ENCODE assay signal across 22 cellular contexts in the genomic region with DNA sequence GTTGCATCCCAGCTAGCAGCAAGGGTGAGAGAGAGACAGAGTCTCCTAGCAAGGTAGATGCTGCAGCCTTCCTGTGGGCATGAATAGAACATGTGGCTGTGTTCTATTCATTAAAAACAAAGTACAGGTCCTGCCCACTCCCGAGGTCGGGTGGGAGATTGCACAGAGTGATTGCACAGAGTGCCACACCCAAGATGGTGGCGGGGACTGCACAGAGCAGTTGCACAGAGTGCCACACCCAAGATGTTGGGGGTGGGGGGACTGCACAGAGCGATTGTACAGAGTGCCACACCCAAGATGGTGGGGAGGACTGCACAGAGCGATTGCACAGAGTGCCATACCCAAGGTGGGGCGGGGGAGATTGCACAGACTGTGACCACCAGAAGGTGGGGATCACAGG.
"Had no signal": no experiment of that assay in that cellular context is flagged by ENCODE, and none has a peak within 500 bp of the region (broad histone marks: within the 10 kb centered on the region; RNA-seq: fewer than 3 reads in every experiment).

No MANE protein-coding gene starts in this region.

- H3K9ac ChIP-seq: KMS-11 had no signal

- H3K4me1 ChIP-seq: SJSA1 had no signal

- H3K27me3 ChIP-seq: SJSA1 had no signal

- DNase-seq: IMR-90, Kasumi-1, MM.1S, NCI-H1092 treated with DMSO at 0.1 percent for 48 hours, NCI-H1436, NCI-H1694, NCI-H187 treated with DMSO at 0.1 percent for 48 hours, NCI-H2029 treated with DMSO at 0.1 percent for 48 hours, NCI-H2171 treated with DMSO at 0.1 percent for 48 hours, NCI-H345, NCI-H446 treated with DMSO at 0.1 percent for 48 hours, NCI-H510A treated with DMSO at 0.1 percent for 48 hours, NCI-H526, NCI-H774, Right ventricle myocardium superior, RPMI8226, SIG-M5 had no signal

- H3K4me2 ChIP-seq: KMS-11 had no signal

- H3K4me3 ChIP-seq: SJSA1, SK-N-MC had no signal

- H3K9me3 ChIP-seq: SJSA1 had no signal

- ATAC-seq: HepG2 had no signal

- H3K27ac ChIP-seq: KMS-11, SJSA1, SK-N-MC had no signal

- H3K36me3 ChIP-seq: SJSA1 had no signal

- FAIRE-seq: HepG2, RCC 7860 had no signal
